11 cellular contexts compared by ENCODE assay signal in genomic region chr10:94088926-94089381, GRCh38.
A peak's percentile ranks its signal among the peaks of the same experiment; 100 is the strongest.
DNase-seq lines count a peak whose midpoint lies in the region; ATAC-seq, FAIRE-seq and TF ChIP-seq lines count a peak whose summit lies in the region.
"Had no signal": no experiment of that assay in that cellular context is flagged by ENCODE, and none has a peak within 500 bp of the region (broad histone marks: within the 10 kb centered on the region; RNA-seq: fewer than 3 reads in every experiment).

No MANE protein-coding gene starts in this region.

- no peaks in the 10 kb centered on the region for H3F3A ChIP-seq in smooth muscle cell (ENCODE audit: low read depth)

- WGBS in smooth muscle cell (ENCODE audit: low lambda C conversion rate), result 45% methylated on average over 7 of the region's 7 CpGs

- H3K27me3 Mint-ChIP-seq in activated CD4-positive, alpha-beta memory T cell treated with anti-CD3 and anti-CD28 coated beads for 36 hours, result peaks cover 4% of the 10 kb centered on the region

- CTCF ChIA-PET in HEK293 (lab: Yijun Ruan, JAX), result interaction anchor here (1.0 kb wide), 1 partner anchor 231 kb away, joined by 5 read pairs; no protein-coding TSS in a partner anchor
- CTCF ChIA-PET in activated CD4-positive, alpha-beta memory T cell treated with anti-CD3 and anti-CD28 coated beads for 36 hours (lab: Charles Lee), result no interaction called here

- DNase-seq in SJCRH30, result peak; percentile 13 to 32
- DNase-seq in fibroblast of villous mesenchyme (ENCODE audit: low read depth), result peak; percentile 39
- DNase-seq in smooth muscle cell (lab: John Stamatoyannopoulos, UW; ENCODE audit: unreplicated experiment), result no peak
- DNase-seq in activated CD4-positive, alpha-beta memory T cell treated with anti-CD3 and anti-CD28 coated beads for 36 hours, result no peak
- no peak for DNase-seq in D721Med (ENCODE audit: insufficient read length, low spot score)
- DNase-seq: anterior cingulate cortex, GDM1, NCI-H2081 treated with DMSO at 0.1 percent for 48 hours had no signal

- H3K9ac ChIP-seq in smooth muscle cell (ENCODE audit: low read depth), result no peak overlapping the region

- H3K27ac ChIP-seq in HEK293 (ENCODE audit: extremely low read depth, low read depth, low read length) (no peak overlapping the region), SJCRH30 (no peak overlapping the region), smooth muscle cell (ENCODE audit: low read depth) (no peak overlapping the region)

- no peaks in the 10 kb centered on the region for H4K20me1 ChIP-seq in smooth muscle cell (ENCODE audit: low read depth)

- no peaks in the 10 kb centered on the region for H3K4me1 Mint-ChIP-seq in activated CD4-positive, alpha-beta memory T cell treated with anti-CD3 and anti-CD28 coated beads for 36 hours (ENCODE audit: low read depth)

- H3K4me1 ChIP-seq in HEK293 (ENCODE audit: control insufficient read depth, insufficient read depth, low read length) (peaks cover 18% of the 10 kb centered on the region), SJCRH30 (no peaks in the 10 kb centered on the region), smooth muscle cell (ENCODE audit: low read depth) (no peaks in the 10 kb centered on the region)

- H3K4me2 ChIP-seq in smooth muscle cell, result peak overlapping the region; percentile 50

- no peaks in the 10 kb centered on the region for H3K9me3 ChIP-seq in HEK293 (ENCODE audit: control insufficient read depth, insufficient read depth, low read depth, low read length)
- H3K9me3 ChIP-seq in SJCRH30 (replicated peaks), result no peaks in the 10 kb centered on the region
- no peaks in the 10 kb centered on the region for H3K9me3 ChIP-seq in smooth muscle cell (replicated peaks; ENCODE audit: low read depth)

- ATAC-seq in GM18861 (IDR thresholded peaks at IDR 0.05; ENCODE audit: unreplicated experiment) (no peak), GM21360 (IDR thresholded peaks at IDR 0.05; ENCODE audit: unreplicated experiment) (no peak)

- H3K4me3 Mint-ChIP-seq in activated CD4-positive, alpha-beta memory T cell treated with anti-CD3 and anti-CD28 coated beads for 36 hours, result no peak overlapping the region

- H3K27me3 ChIP-seq in SJCRH30 (no peaks in the 10 kb centered on the region), smooth muscle cell (ENCODE audit: low read depth) (no peaks in the 10 kb centered on the region)

- POLR2A ChIA-PET in HEK293 (lab: Yijun Ruan, JAX), result no interaction called here
- POLR2A ChIA-PET in activated CD4-positive, alpha-beta memory T cell treated with anti-CD3 and anti-CD28 coated beads for 36 hours (lab: Charles Lee), result no interaction called here

- H3K9me3 Mint-ChIP-seq in activated CD4-positive, alpha-beta memory T cell treated with anti-CD3 and anti-CD28 coated beads for 36 hours, result no peaks in the 10 kb centered on the region

- H3K36me3 ChIP-seq in HEK293 (ENCODE audit: control insufficient read depth in 2 of 2, insufficient read depth in 1 of 2, low read length in 2 of 2) (no peaks in the 10 kb centered on the region), SJCRH30 (no peaks in the 10 kb centered on the region), smooth muscle cell (ENCODE audit: low read depth) (no peaks in the 10 kb centered on the region)

- no peak overlapping the region for H2AFZ ChIP-seq in smooth muscle cell (ENCODE audit: low read depth)

- no peaks in the 10 kb centered on the region for H3K79me2 ChIP-seq in smooth muscle cell (ENCODE audit: low read depth)

- no peak overlapping the region for H3K27ac Mint-ChIP-seq in activated CD4-positive, alpha-beta memory T cell treated with anti-CD3 and anti-CD28 coated beads for 36 hours

- FAIRE-seq in D721Med (lab: Jason Lieb, UNC), result no peak

- H3K4me3 ChIP-seq in HEK293 (ENCODE audit: low read depth, low read length) (no peak overlapping the region), SJCRH30 (no peak overlapping the region), fibroblast of villous mesenchyme (ENCODE audit: low read depth, low read length) (no peak overlapping the region), smooth muscle cell (no peak overlapping the region)

- no peaks in the 10 kb centered on the region for H3K36me3 Mint-ChIP-seq in activated CD4-positive, alpha-beta memory T cell treated with anti-CD3 and anti-CD28 coated beads for 36 hours

- no peak for TF ChIP-seq CTCF in HEK293 (tag by site-specific recombination; IDR thresholded peaks at IDR 0.05)
- no peak for TF ChIP-seq CTCF in fibroblast of villous mesenchyme (IDR thresholded peaks at IDR 0.05; ENCODE audit: insufficient read depth, low read depth, low read length)
- no peak for TF ChIP-seq CTCF in smooth muscle cell (IDR thresholded peaks at IDR 0.05; ENCODE audit: borderline replicate concordance, insufficient read depth, poor library complexity, severe bottlenecking)
- TF ChIP-seq CTCF in D721Med (IDR thresholded peaks at IDR 0.05; ENCODE audit: insufficient read depth, missing control alignments), result no peak

- intact Hi-C loops in activated CD4-positive, alpha-beta memory T cell treated with anti-CD3 and anti-CD28 coated beads for 36 hours (cut with micrococcal nuclease), result no loop called here

TF ChIP-seq in HEK293, 187 proteins besides CTCF, POLR2A, EP300 and RAD21 (continues in another document):
- no peak for TF ChIP-seq ZNF658 (tag by site-specific recombination; IDR thresholded peaks at IDR 0.05)
- TF ChIP-seq ZNF2 (tag by site-specific recombination; IDR thresholded peaks at IDR 0.05), result peak; percentile 57; the same call in 1 of the 2 replicates
- TF ChIP-seq ZBTB26 (tag by site-specific recombination; optimal IDR thresholded peaks at IDR 0.05), result no peak
- TF ChIP-seq ZNF423 (tag by site-specific recombination; IDR thresholded peaks at IDR 0.05), result no peak
- TF ChIP-seq ZXDB (tag by site-specific recombination; IDR thresholded peaks at IDR 0.05), result 0 out of 2 replicates have a peak, but pooled peaks have one; percentile 23
- no peak for TF ChIP-seq ZNF544 (tag by site-specific recombination; IDR thresholded peaks at IDR 0.05)
- peak; percentile 40; the same call in 1 of the 2 replicates for TF ChIP-seq ZNF518A (tag by site-specific recombination; conservative IDR thresholded peaks at IDR 0.05; ENCODE audit: low read depth)
- TF ChIP-seq ZNF514 (tag by site-specific recombination; IDR thresholded peaks at IDR 0.05), result no peak
- TF ChIP-seq ZNF488 (tag by site-specific recombination; IDR thresholded peaks at IDR 0.05), result no peak
- no peak for TF ChIP-seq HOXA7 (CRISPR knock-in tag; IDR thresholded peaks at IDR 0.05; ENCODE audit: borderline replicate concordance)
- no peak for TF ChIP-seq ZNF16 (tag by site-specific recombination; IDR thresholded peaks at IDR 0.05; ENCODE audit: low read depth)
- no peak for TF ChIP-seq MEIS1 (CRISPR knock-in tag; IDR thresholded peaks at IDR 0.05; ENCODE audit: borderline replicate concordance)

Comparison
In these comparisons a context has a peak if more than half of its experiments do, and no peak if none do; other contexts are left out.
1. DNase-seq: peak in SJCRH30 (2 of 2) and fibroblast of villous mesenchyme (single experiment); none in smooth muscle cell (single experiment), activated CD4-positive, alpha-beta memory T cell treated with anti-CD3 and anti-CD28 coated beads for 36 hours (single experiment) and D721Med (single experiment).